1 cellular context compared by ENCODE assay signal in genomic region chr11:133134561-133135173, GRCh38.
A peak's percentile ranks its signal among the peaks of the same experiment; 100 is the strongest.
TF ChIP-seq lines count a peak whose summit lies in the region.

No MANE protein-coding gene starts in this region.

TF ChIP-seq in HepG2, 621 proteins besides CTCF, POLR2A, EP300 and RAD21 (continued from another document):
- TF ChIP-seq IRF1 (CRISPR knock-in tag; IDR thresholded peaks at IDR 0.05; ENCODE audit: low read depth) (no peak), KDM5A (IDR thresholded peaks at IDR 0.05; ENCODE audit: borderline replicate concordance, low read length) (no peak), E2F1 (CRISPR knock-in tag; IDR thresholded peaks at IDR 0.05) (no peak), FLYWCH1 (CRISPR knock-in tag; IDR thresholded peaks at IDR 0.05) (no peak), ZUFSP (CRISPR knock-in tag; IDR thresholded peaks at IDR 0.05; ENCODE audit: borderline replicate concordance) (no peak), ZNF598 (CRISPR knock-in tag; IDR thresholded peaks at IDR 0.05; ENCODE audit: borderline replicate concordance) (0 out of 2 replicates have a peak, but pooled peaks have one; percentile 25), ZNF280D (CRISPR knock-in tag; IDR thresholded peaks at IDR 0.05) (no peak), ZNF18 (CRISPR knock-in tag; IDR thresholded peaks at IDR 0.05; ENCODE audit: insufficient replicate concordance) (no peak), SMARCC2 (IDR thresholded peaks at IDR 0.05) (no peak), JUNB (CRISPR knock-in tag; IDR thresholded peaks at IDR 0.05; ENCODE audit: borderline replicate concordance) (no peak), SMC3 (IDR thresholded peaks at IDR 0.05; ENCODE audit: low read length) (peak; percentile 63), GPN1 (CRISPR knock-in tag; IDR thresholded peaks at IDR 0.05; ENCODE audit: borderline replicate concordance) (no peak), NFYC (CRISPR knock-in tag; IDR thresholded peaks at IDR 0.05) (no peak), ZNF331 (CRISPR knock-in tag; IDR thresholded peaks at IDR 0.05) (no peak), HCFC1 (IDR thresholded peaks at IDR 0.05; ENCODE audit: low read depth, low read length) (no peak), ZNF607 (CRISPR knock-in tag; IDR thresholded peaks at IDR 0.05; ENCODE audit: borderline replicate concordance) (no peak), CREBL2 (CRISPR knock-in tag; IDR thresholded peaks at IDR 0.05; ENCODE audit: borderline replicate concordance) (no peak), IRF2 (CRISPR knock-in tag; IDR thresholded peaks at IDR 0.05) (no peak), MEIS1 (CRISPR knock-in tag; IDR thresholded peaks at IDR 0.05; ENCODE audit: borderline replicate concordance) (no peak), HDAC2 (CRISPR knock-in tag; IDR thresholded peaks at IDR 0.05) (no peak), ZNF678 (CRISPR knock-in tag; IDR thresholded peaks at IDR 0.05) (no peak), STAG1 (CRISPR knock-in tag; IDR thresholded peaks at IDR 0.05) (peak; percentile 68), RFX1 (IDR thresholded peaks at IDR 0.05) (no peak), SMARCE1 (IDR thresholded peaks at IDR 0.05; ENCODE audit: borderline replicate concordance) (no peak), ZNF792 (CRISPR knock-in tag; IDR thresholded peaks at IDR 0.05) (no peak), MBD4 (IDR thresholded peaks at IDR 0.05; ENCODE audit: borderline replicate concordance, low read length) (no peak), ZMYM3 (CRISPR knock-in tag; IDR thresholded peaks at IDR 0.05) (no peak), KDM2A (CRISPR knock-in tag; IDR thresholded peaks at IDR 0.05; ENCODE audit: borderline replicate concordance, low read depth) (no peak), ADNP (CRISPR knock-in tag; IDR thresholded peaks at IDR 0.05) (no peak), ZNF546 (CRISPR knock-in tag; conservative IDR thresholded peaks at IDR 0.05) (no peak), ZNF253 (CRISPR knock-in tag; IDR thresholded peaks at IDR 0.05; ENCODE audit: borderline replicate concordance) (no peak), SMYD3 (CRISPR knock-in tag; IDR thresholded peaks at IDR 0.05) (no peak), CREM (IDR thresholded peaks at IDR 0.05) (no peak), CREM (CRISPR knock-in tag; IDR thresholded peaks at IDR 0.05) (no peak), ZNF691 (CRISPR knock-in tag; IDR thresholded peaks at IDR 0.05; ENCODE audit: borderline replicate concordance, low read depth) (peak; percentile 27; the same call in 1 of the 2 replicates), ZBTB46 (CRISPR knock-in tag; IDR thresholded peaks at IDR 0.05; ENCODE audit: borderline replicate concordance) (no peak), MTF1 (CRISPR knock-in tag; IDR thresholded peaks at IDR 0.05) (no peak), XRCC5 (optimal IDR thresholded peaks at IDR 0.05; ENCODE audit: low read length) (peak; percentile 77), GATAD2A (CRISPR knock-in tag; IDR thresholded peaks at IDR 0.05) (no peak), TARDBP (CRISPR knock-in tag; IDR thresholded peaks at IDR 0.05) (no peak)
